In genomic region chr3:66454464-66454859, GRCh38 we compare ENCODE assay signal across 1 cellular context.
TF ChIP-seq lines count a peak whose summit lies in the region.

No MANE protein-coding gene starts in this region.

TF ChIP-seq in GM23338, 12 proteins besides CTCF, POLR2A, EP300 and RAD21:
- no peak for TF ChIP-seq ZNF462 (CRISPR knock-in tag; IDR thresholded peaks at IDR 0.05)
- TF ChIP-seq, protein P1, sequence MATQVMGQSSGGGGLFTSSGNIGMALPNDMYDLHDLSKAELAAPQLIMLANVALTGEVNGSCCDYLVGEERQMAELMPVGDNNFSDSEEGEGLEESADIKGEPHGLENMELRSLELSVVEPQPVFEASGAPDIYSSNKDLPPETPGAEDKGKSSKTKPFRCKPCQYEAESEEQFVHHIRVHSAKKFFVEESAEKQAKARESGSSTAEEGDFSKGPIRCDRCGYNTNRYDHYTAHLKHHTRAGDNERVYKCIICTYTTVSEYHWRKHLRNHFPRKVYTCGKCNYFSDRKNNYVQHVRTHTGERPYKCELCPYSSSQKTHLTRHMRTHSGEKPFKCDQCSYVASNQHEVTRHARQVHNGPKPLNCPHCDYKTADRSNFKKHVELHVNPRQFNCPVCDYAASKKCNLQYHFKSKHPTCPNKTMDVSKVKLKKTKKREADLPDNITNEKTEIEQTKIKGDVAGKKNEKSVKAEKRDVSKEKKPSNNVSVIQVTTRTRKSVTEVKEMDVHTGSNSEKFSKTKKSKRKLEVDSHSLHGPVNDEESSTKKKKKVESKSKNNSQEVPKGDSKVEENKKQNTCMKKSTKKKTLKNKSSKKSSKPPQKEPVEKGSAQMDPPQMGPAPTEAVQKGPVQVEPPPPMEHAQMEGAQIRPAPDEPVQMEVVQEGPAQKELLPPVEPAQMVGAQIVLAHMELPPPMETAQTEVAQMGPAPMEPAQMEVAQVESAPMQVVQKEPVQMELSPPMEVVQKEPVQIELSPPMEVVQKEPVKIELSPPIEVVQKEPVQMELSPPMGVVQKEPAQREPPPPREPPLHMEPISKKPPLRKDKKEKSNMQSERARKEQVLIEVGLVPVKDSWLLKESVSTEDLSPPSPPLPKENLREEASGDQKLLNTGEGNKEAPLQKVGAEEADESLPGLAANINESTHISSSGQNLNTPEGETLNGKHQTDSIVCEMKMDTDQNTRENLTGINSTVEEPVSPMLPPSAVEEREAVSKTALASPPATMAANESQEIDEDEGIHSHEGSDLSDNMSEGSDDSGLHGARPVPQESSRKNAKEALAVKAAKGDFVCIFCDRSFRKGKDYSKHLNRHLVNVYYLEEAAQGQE (IDR thresholded peaks at IDR 0.05; ENCODE audit: unreplicated experiment) = no peak
- TF ChIP-seq EZH2 (IDR thresholded peaks at IDR 0.05; ENCODE audit: low read depth, unreplicated experiment) = no peak
- no peak for TF ChIP-seq ZNF331 (CRISPR knock-in tag; IDR thresholded peaks at IDR 0.05; ENCODE audit: low read depth)
- no peak for TF ChIP-seq JUNB (IDR thresholded peaks at IDR 0.05; ENCODE audit: unreplicated experiment)
- no peak for TF ChIP-seq ZNF114 (CRISPR knock-in tag; IDR thresholded peaks at IDR 0.05)
- TF ChIP-seq CREB1 (CRISPR knock-in tag; IDR thresholded peaks at IDR 0.05; ENCODE audit: low read depth) = no peak
- TF ChIP-seq POLR2AphosphoS5 (IDR thresholded peaks at IDR 0.05; ENCODE audit: low read depth) = no peak
- TF ChIP-seq NANOG (IDR thresholded peaks at IDR 0.05; ENCODE audit: borderline replicate concordance) = no peak
- TF ChIP-seq EZH2phosphoT487 (IDR thresholded peaks at IDR 0.05; ENCODE audit: unreplicated experiment) = no peak
- TF ChIP-seq ETS1 (IDR thresholded peaks at IDR 0.05) = no peak
- TF ChIP-seq STAT1 (IDR thresholded peaks at IDR 0.05; ENCODE audit: unreplicated experiment) = no peak
